Comparison of ENCODE assay signal across 16 cellular contexts in genomic region chr15:97680606-97681220, GRCh38.
DNase-seq lines count a peak whose midpoint lies in the region; ATAC-seq and TF ChIP-seq lines count a peak whose summit lies in the region.
"Had no signal": no experiment of that assay in that cellular context is flagged by ENCODE, and none has a peak within 500 bp of the region (broad histone marks: within the 10 kb centered on the region; RNA-seq: fewer than 3 reads in every experiment).

No MANE protein-coding gene starts in this region.

- H3K4me3 Mint-ChIP-seq in activated CD4-positive, alpha-beta memory T cell treated with anti-CD3 and anti-CD28 coated beads for 36 hours = no peak overlapping the region
- H3K4me3 Mint-ChIP-seq: CD4-positive, alpha-beta T cell; T-helper 2 cell treated with Interferon-gamma antibody and Interleukin-4, amounts not matched to agents 5 μg/mL and 100 μg/mL, for 36 hours had no signal

- ATAC-seq in mucosa of descending colon (peak; percentile 81), HG02759 (IDR thresholded peaks at IDR 0.05; ENCODE audit: unreplicated experiment) (no peak)
- ATAC-seq: HCT116 had no signal

- H3K9me3 Mint-ChIP-seq in activated CD4-positive, alpha-beta memory T cell treated with anti-CD3 and anti-CD28 coated beads for 36 hours = peaks cover 6% of the 10 kb centered on the region

- peaks cover 7% of the 10 kb centered on the region for H3K4me1 ChIP-seq in mucosa of descending colon (ENCODE audit: low read depth)
- H3K4me1 ChIP-seq: BE2C, SJCRH30 had no signal

- H3K4me3 ChIP-seq in mucosa of descending colon = no peak overlapping the region
- H3K4me3 ChIP-seq: SJCRH30 had no signal

- no peaks in the 10 kb centered on the region for H3K9me3 ChIP-seq in mucosa of descending colon
- H3K9me3 ChIP-seq: BE2C, SJCRH30 had no signal

- TF ChIP-seq CTCF in mucosa of descending colon (IDR thresholded peaks at IDR 0.05) = no peak

- peak; percentile 41 to 50 for DNase-seq in Kasumi-1 (lab: John Stamatoyannopoulos, UW)
- DNase-seq in NCI-H69 (lab: John Stamatoyannopoulos, UW) = peak; percentile 23
- peak; percentile 26 for DNase-seq in SKM-1 treated with dmso at 0.1 percent for 144 hours (lab: John Stamatoyannopoulos, UW; ENCODE audit: unreplicated experiment)
- DNase-seq in mucosa of descending colon = peak; percentile 55 to 72 (median 62)
- DNase-seq in activated CD4-positive, alpha-beta memory T cell treated with anti-CD3 and anti-CD28 coated beads for 36 hours = no peak
- DNase-seq in activated CD8-positive, alpha-beta memory T cell treated with anti-CD3 and anti-CD28 coated beads, Interleukin-2, amount 50 U/mL, for 48 hours = no peak
- no peak for DNase-seq in HCEC 1CT
- DNase-seq: BE2C; CD4-positive, alpha-beta T cell; DMS79 treated with DMSO at 0.1 percent for 48 hours; NCI-H2029; SJCRH30; SW 1271 had no signal

- H3K36me3 Mint-ChIP-seq in activated CD4-positive, alpha-beta memory T cell treated with anti-CD3 and anti-CD28 coated beads for 36 hours = no peaks in the 10 kb centered on the region

- intact Hi-C loops in mucosa of descending colon (cut with DNase I, micrococcal nuclease) = no loop called here
- intact Hi-C loops in activated CD4-positive, alpha-beta memory T cell treated with anti-CD3 and anti-CD28 coated beads for 36 hours (cut with micrococcal nuclease) = no loop called here

- no peaks in the 10 kb centered on the region for H3K4me1 Mint-ChIP-seq in activated CD4-positive, alpha-beta memory T cell treated with anti-CD3 and anti-CD28 coated beads for 36 hours (ENCODE audit: low read depth)

- no peaks in the 10 kb centered on the region for H3K36me3 ChIP-seq in mucosa of descending colon (ENCODE audit: low read depth)
- H3K36me3 ChIP-seq: BE2C, SJCRH30 had no signal

- CTCF ChIA-PET in activated CD4-positive, alpha-beta memory T cell treated with anti-CD3 and anti-CD28 coated beads for 36 hours (lab: Charles Lee) = no interaction called here

- H3K27ac Mint-ChIP-seq in activated CD4-positive, alpha-beta memory T cell treated with anti-CD3 and anti-CD28 coated beads for 36 hours = no peak overlapping the region
- H3K27ac Mint-ChIP-seq: CD4-positive, alpha-beta T cell; T-helper 2 cell treated with Interferon-gamma antibody and Interleukin-4, amounts not matched to agents 5 μg/mL and 100 μg/mL, for 36 hours had no signal

- no peaks in the 10 kb centered on the region for H3K27me3 Mint-ChIP-seq in activated CD4-positive, alpha-beta memory T cell treated with anti-CD3 and anti-CD28 coated beads for 36 hours
- H3K27me3 Mint-ChIP-seq: CD4-positive, alpha-beta T cell had no signal

- POLR2A ChIA-PET in activated CD4-positive, alpha-beta memory T cell treated with anti-CD3 and anti-CD28 coated beads for 36 hours (lab: Charles Lee) = no interaction called here

Comparison
In these comparisons a context has a peak if more than half of its experiments do, and no peak if none do; other contexts are left out.
1. DNase-seq: peak in Kasumi-1 (2 of 2), NCI-H69 (single experiment), SKM-1 treated with dmso at 0.1 percent for 144 hours (single experiment) and mucosa of descending colon (3 of 3); none in activated CD4-positive, alpha-beta memory T cell treated with anti-CD3 and anti-CD28 coated beads for 36 hours (single experiment), activated CD8-positive, alpha-beta memory T cell treated with anti-CD3 and anti-CD28 coated beads, Interleukin-2, amount 50 U/mL, for 48 hours (single experiment) and HCEC 1CT (single experiment).